14 cellular contexts compared by ENCODE assay signal in the genomic region with DNA sequence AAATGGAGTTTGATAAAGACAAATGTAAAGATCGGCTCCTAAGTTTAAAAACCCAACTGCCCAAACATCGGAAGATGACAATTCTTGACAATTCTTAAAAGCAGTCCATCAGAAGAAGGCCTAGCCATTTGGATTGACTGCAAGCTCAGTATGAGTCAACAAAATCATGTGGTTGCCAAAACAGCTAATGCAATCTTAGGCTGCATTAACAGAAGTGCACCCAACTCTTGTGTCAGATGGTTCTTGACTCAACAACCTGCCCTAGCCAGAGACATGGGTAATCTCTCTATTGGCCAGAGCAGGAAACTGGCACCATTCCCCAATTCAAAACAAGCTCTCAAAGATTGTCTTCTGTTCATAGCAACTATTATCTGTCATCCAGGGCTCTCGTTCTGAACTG. TPM values are rescaled to one million over a fixed set of nuclear protein-coding genes. Genes with fewer than 3 reads are reported as not detected.
A peak's percentile ranks its signal among the peaks of the same experiment; 100 is the strongest.
DNase-seq lines count a peak whose midpoint lies in the region; ATAC-seq, FAIRE-seq and TF ChIP-seq lines count a peak whose summit lies in the region.
"Had no signal": no experiment of that assay in that cellular context is flagged by ENCODE, and none has a peak within 500 bp of the region (broad histone marks: within the 10 kb centered on the region; RNA-seq: fewer than 3 reads in every experiment).

No MANE protein-coding gene starts in this region.

- 81 to 89% (median 85%) methylated on average over 3 of the region's 3 CpGs for WGBS in small intestine, 3 donors

- DNase-seq in Caki2 (ENCODE audit: low read depth) (peak; percentile 25), NCI-H226 (peak; percentile 80), choroid plexus epithelial cell (ENCODE audit: low read depth) (peak; percentile 89), mucosa of descending colon (no peak), small intestine (no peak), GDM1 (lab: John Stamatoyannopoulos, UW) (no peak)
- no peak for DNase-seq in activated naive CD4-positive, alpha-beta T cell (lab: John Stamatoyannopoulos, UW)
- DNase-seq: activated CD8-positive, alpha-beta memory T cell treated with anti-CD3 and anti-CD28 coated beads, Interleukin-2, amount 10 ng/mL, durations not matched to agents 7 days and 5 days; colonic mucosa; NCI-H1436; stimulated activated CD8-positive, alpha-beta memory T cell treated with anti-CD3 and anti-CD28 coated beads, Interleukin-4, amount 100 ng/mL, for 48 hours had no signal

- TF ChIP-seq CTCF in choroid plexus epithelial cell (conservative IDR thresholded peaks at IDR 0.05; ENCODE audit: low read depth, low read length) (no peak), mucosa of descending colon (IDR thresholded peaks at IDR 0.05) (no peak)

- intact Hi-C loops in mucosa of descending colon (cut with DNase I, micrococcal nuclease): no loop called here

- H3K9me3 ChIP-seq in mucosa of descending colon (no peaks in the 10 kb centered on the region), small intestine (ENCODE audit: control insufficient read depth, low read depth) (no peaks in the 10 kb centered on the region)
- H3K9me3 ChIP-seq: colonic mucosa had no signal

- H3K4me3 ChIP-seq in choroid plexus epithelial cell (ENCODE audit: low read depth, low read length): no peak overlapping the region
- H3K4me3 ChIP-seq in mucosa of descending colon: no peak overlapping the region
- no peak overlapping the region for H3K4me3 ChIP-seq in small intestine (ENCODE audit: low read depth in 1 of 2, low read length in 2 of 2)
- H3K4me3 ChIP-seq: colonic mucosa had no signal

- in situ Hi-C loops in Caki2 (cut with HindIII; ENCODE audit: low pct_unique_long_range_greater_than_20kb, low sequenced_read_pairs): no loop called here

- H3K36me3 ChIP-seq in mucosa of descending colon (ENCODE audit: low read depth): no peaks in the 10 kb centered on the region
- H3K36me3 ChIP-seq in small intestine (ENCODE audit: control insufficient read depth in 2 of 2, insufficient read depth in 2 of 2, low read length in 2 of 2): no peaks in the 10 kb centered on the region
- H3K36me3 ChIP-seq: colonic mucosa had no signal

- no peaks in the 10 kb centered on the region for H3K4me1 ChIP-seq in mucosa of descending colon (ENCODE audit: low read depth)
- no peaks in the 10 kb centered on the region for H3K4me1 ChIP-seq in small intestine (ENCODE audit: control insufficient read depth in 2 of 2, insufficient read depth in 1 of 2, low read depth in 1 of 2, low read length in 1 of 2)
- H3K4me1 ChIP-seq: colonic mucosa had no signal

- no peak for FAIRE-seq in small intestine (lab: Jason Lieb, UNC)
- FAIRE-seq: G401.6 had no signal

- ATAC-seq in mucosa of descending colon (peak; percentile 39), GM18861 (IDR thresholded peaks at IDR 0.05; ENCODE audit: unreplicated experiment) (no peak)
- ATAC-seq: activated CD8-positive, alpha-beta memory T cell treated with anti-CD3 and anti-CD28 coated beads, Interleukin-2, amount 10 ng/mL, durations not matched to agents 7 days and 5 days had no signal

- no peaks in the 10 kb centered on the region for H3K27me3 ChIP-seq in small intestine (ENCODE audit: control insufficient read depth in 2 of 2, insufficient read depth in 2 of 2, low read length in 2 of 2)
- H3K27me3 ChIP-seq: colonic mucosa had no signal

- no peak overlapping the region for H3K27ac ChIP-seq in small intestine (ENCODE audit: low read depth in 1 of 2, low read length in 1 of 2)
- H3K27ac ChIP-seq: colonic mucosa had no signal

RNA-seq across cellular contexts. Expression of a gene that starts 9.9 kb away (rescaled TPM):
- total RNA-seq in Caki2 (2014; rRNA removed; shearing (Covaris generic); ENCODE audit: low replicate concordance): 3.1 and 9.9 TPM in 2 replicates
- 1 to 10 TPM; 2.0 to 8.9 (median 8.3) TPM for total RNA-seq in mucosa of descending colon
- 1 to 10 TPM in 2 of 3 donors, under 1 TPM in 1; 0.89 to 4.9 (median 3.3) TPM for polyA plus RNA-seq in small intestine

RNA-seq across cellular contexts. Expression of a gene that starts 35.4 kb away (rescaled TPM):
- 86.9 and 128 TPM in 2 replicates for total RNA-seq in Caki2 (2014; rRNA removed; shearing (Covaris generic); ENCODE audit: low replicate concordance)
- 100 to 1,000 TPM; 101 to 158 (median 123) TPM for total RNA-seq in mucosa of descending colon
- polyA plus RNA-seq in small intestine: 100 to 1,000 TPM; 125 to 140 (median 126) TPM

RNA-seq across cellular contexts. Expression of a gene that starts 53.0 kb away (rescaled TPM):
- total RNA-seq in Caki2 (2014; rRNA removed; shearing (Covaris generic); ENCODE audit: low replicate concordance): not detected in 2 replicates
- under 1 TPM in 1 of 3 donors, not detected in 2; 0.55 TPM for total RNA-seq in mucosa of descending colon
- under 1 TPM in 2 of 3 donors, not detected in 1; 0.01 to 0.22 TPM for polyA plus RNA-seq in small intestine
- total RNA-seq: activated CD8-positive, alpha-beta memory T cell treated with anti-CD3 and anti-CD28 coated beads, Interleukin-2, amount 10 ng/mL, durations not matched to agents 7 days and 5 days; colonic mucosa; pulmonary artery endothelial cell had no signal

Comparison
In these comparisons a context has a peak if more than half of its experiments do, and no peak if none do; other contexts are left out.
1. DNase-seq: peak in Caki2 (single experiment), NCI-H226 (single experiment) and choroid plexus epithelial cell (single experiment); none in mucosa of descending colon (0 of 3), small intestine (single experiment), activated naive CD4-positive, alpha-beta T cell (0 of 4) and GDM1 (single experiment).